In the genomic region with DNA sequence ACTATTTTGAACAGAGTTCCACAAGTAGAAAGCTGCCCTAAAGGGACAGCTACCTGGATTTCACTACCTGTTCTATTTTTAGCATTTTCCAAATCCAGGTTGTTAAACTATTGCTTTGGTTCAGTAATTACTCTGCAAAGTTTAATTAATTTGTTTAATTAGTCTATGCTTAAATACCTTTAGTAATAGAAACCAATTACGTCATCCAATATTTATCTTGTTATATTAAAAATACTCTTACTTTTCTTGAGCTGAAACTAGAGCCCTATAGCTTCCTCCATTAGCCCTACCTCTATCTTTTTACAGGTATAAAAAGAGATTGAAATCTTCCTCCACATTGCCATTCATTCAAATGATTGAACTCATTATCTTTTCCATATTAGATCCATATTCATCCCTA, we compare ENCODE assay signal across 11 cellular contexts.
"Had no signal": no experiment of that assay in that cellular context is flagged by ENCODE, and none has a peak within 500 bp of the region (broad histone marks: within the 10 kb centered on the region; RNA-seq: fewer than 3 reads in every experiment).

No MANE protein-coding gene starts in this region.

- H3K36me3 ChIP-seq: HAP-1 had no signal

- H3K27ac ChIP-seq: GM23248 had no signal

- ATAC-seq: GM23338, HCT116 had no signal

- H2AFZ ChIP-seq: GM23248 had no signal

- FAIRE-seq: H1, H54 had no signal

- H3K9me3 ChIP-seq: HAP-1 had no signal

- DNase-seq: GM23248, GOT3, H7, H9, HCEC 1CT, HFFc6 had no signal

- H3K9ac ChIP-seq: GM23248 had no signal

- H3K4me3 ChIP-seq: GM23248, GM23338, HAP-1 had no signal

- H3K4me2 ChIP-seq: GM23338 had no signal
